8 cellular contexts compared by ENCODE assay signal in the genomic region with DNA sequence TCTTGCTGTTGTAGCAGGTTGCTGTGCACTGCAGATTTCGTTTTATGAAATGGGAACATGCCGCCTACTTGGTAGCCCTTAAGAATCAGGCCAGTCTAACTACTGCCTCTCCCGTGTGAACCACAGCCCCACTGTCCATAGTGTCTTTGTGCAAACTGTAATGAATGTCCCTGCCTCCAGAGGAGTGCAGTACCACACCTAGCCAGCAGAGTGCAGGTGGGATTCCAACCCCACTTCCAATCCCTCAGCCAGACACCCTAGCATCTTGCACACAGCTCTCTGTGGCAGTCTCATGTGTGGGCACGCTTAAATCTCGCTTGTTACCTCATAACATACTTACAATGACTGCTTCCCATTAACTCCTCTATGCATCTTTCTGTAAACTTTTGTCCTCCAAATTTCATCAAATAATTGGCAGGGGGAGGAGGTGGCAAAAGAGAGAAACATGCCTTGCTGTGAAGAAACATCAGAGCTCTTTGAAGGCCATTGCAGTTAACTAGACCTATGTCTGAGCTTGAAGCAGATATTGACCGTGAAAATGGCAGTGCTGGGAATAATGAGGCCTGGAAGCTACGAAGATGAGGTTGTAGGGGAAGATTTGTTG. TPM values are rescaled to one million over a fixed set of nuclear protein-coding genes. Genes with fewer than 3 reads are reported as not detected.
DNase-seq lines count a peak whose midpoint lies in the region; ATAC-seq and TF ChIP-seq lines count a peak whose summit lies in the region.

No MANE protein-coding gene starts in this region.

- H3K36me3 ChIP-seq in DND-41 (ENCODE audit: insufficient read depth, low read length) (no peaks in the 10 kb centered on the region), testis (ENCODE audit: low read depth, missing control alignments) (no peaks in the 10 kb centered on the region)

- no peak overlapping the region for H3K4me3 ChIP-seq in DND-41 (ENCODE audit: low read depth in 1 of 2, low read length in 2 of 2)
- H3K4me3 ChIP-seq in testis = no peak overlapping the region

- H3K79me2 ChIP-seq in DND-41 (ENCODE audit: insufficient read depth, low read length) = no peaks in the 10 kb centered on the region

- TF ChIP-seq CTCF in DND-41 (IDR thresholded peaks at IDR 0.05; ENCODE audit: borderline replicate concordance, extremely low read depth, low read length, poor library complexity, severe bottlenecking) (peak; percentile 61), testis (IDR thresholded peaks at IDR 0.05) (peak; percentile 10 to 47 (median 24))

- H2AFZ ChIP-seq in DND-41 (ENCODE audit: low read depth, low read length) = no peak overlapping the region

- intact Hi-C loops in testis (cut with DNase I; ENCODE audit: low total_unique reads) = no loop called here

- H3K9me3 ChIP-seq in DND-41 (ENCODE audit: insufficient read depth, low read length, severe bottlenecking) = no peaks in the 10 kb centered on the region
- no peaks in the 10 kb centered on the region for H3K9me3 ChIP-seq in testis

- H3K27ac ChIP-seq in DND-41 (ENCODE audit: low read length) = no peak overlapping the region
- no peak overlapping the region for H3K27ac ChIP-seq in testis

- 91 to 93% methylated on average over 7 of the region's 7 CpGs for WGBS in testis, 2 donors

- ATAC-seq in DND-41 (ENCODE audit: insufficient read depth, low read depth) (no peak), GM21515 (IDR thresholded peaks at IDR 0.05; ENCODE audit: unreplicated experiment) (peak; percentile 84), HG02623 (IDR thresholded peaks at IDR 0.05; ENCODE audit: unreplicated experiment) (no peak)

- no peak for TF ChIP-seq POLR2A in testis (IDR thresholded peaks at IDR 0.05)

- no peak overlapping the region for H3K9ac ChIP-seq in DND-41 (ENCODE audit: low read depth, low read length)

- DNase-seq in DND-41 (peak; percentile 9), NCI-H69 (lab: John Stamatoyannopoulos, UW) (peak; percentile 66), left kidney (ENCODE audit: low read depth, low spot score) (peak; percentile 38), testis (no peak)
- DNase-seq in activated gamma-delta T cell treated with anti-CD3 and anti-CD28 coated beads, Interleukin-2, amount 50 U/mL, for 16 hours (ENCODE audit: low read depth) = peak; percentile 14
- DNase-seq in NK-92 treated with Interleukin-12 subunit alpha and Interleukin-12 subunit beta, amount 100 ng/mL, for 24 hours (lab: John Stamatoyannopoulos, UW) = no peak

- H4K20me1 ChIP-seq in DND-41 (ENCODE audit: insufficient read depth, low read length) = no peaks in the 10 kb centered on the region

- H3K4me1 ChIP-seq in DND-41 (ENCODE audit: insufficient read depth, low read length) (no peaks in the 10 kb centered on the region), testis (no peaks in the 10 kb centered on the region)

- H3K4me2 ChIP-seq in DND-41 (ENCODE audit: insufficient read depth, low read length) = no peak overlapping the region

- H3K27me3 ChIP-seq in DND-41 (ENCODE audit: insufficient read depth, low read length, poor library complexity) = peaks cover 4% of the 10 kb centered on the region
- H3K27me3 ChIP-seq in testis = no peaks in the 10 kb centered on the region

RNA-seq across cellular contexts. Expression of gene ZAR1L, which starts 47.2 kb away (rescaled TPM):
- total RNA-seq in testis = under 1 TPM in 1 of 2 donors, not detected in 1; 0.62 TPM
- 0.78 TPM for polyA plus RNA-seq in testis (ENCODE audit: insufficient read depth, low read depth, low replicate concordance)

RNA-seq across cellular contexts. Expression of gene BRCA2, which starts 47.4 kb away (rescaled TPM):
- total RNA-seq in testis = 10 to 100 TPM; 13.6 to 19.4 TPM
- 4.9 TPM for polyA plus RNA-seq in testis (ENCODE audit: insufficient read depth, low read depth, low replicate concordance)

Comparison
In these comparisons a context has a peak if more than half of its experiments do, and no peak if none do; other contexts are left out.
1. DNase-seq: peak in DND-41 (single experiment), NCI-H69 (single experiment), activated gamma-delta T cell treated with anti-CD3 and anti-CD28 coated beads, Interleukin-2, amount 50 U/mL, for 16 hours (single experiment) and left kidney (single experiment); none in testis (single experiment) and NK-92 treated with Interleukin-12 subunit alpha and Interleukin-12 subunit beta, amount 100 ng/mL, for 24 hours (single experiment).